In genomic region chr3:8328971-8329370, GRCh38 we compare ENCODE assay signal across 20 cellular contexts.
DNase-seq lines count a peak whose midpoint lies in the region; ATAC-seq and TF ChIP-seq lines count a peak whose summit lies in the region.
"Had no signal": no experiment of that assay in that cellular context is flagged by ENCODE, and none has a peak within 500 bp of the region (broad histone marks: within the 10 kb centered on the region; RNA-seq: fewer than 3 reads in every experiment).

No MANE protein-coding gene starts in this region.

- TF ChIP-seq CTCF in astrocyte of the cerebellum (IDR thresholded peaks at IDR 0.05; ENCODE audit: low read depth, low read length, missing control alignments): no peak

- in situ Hi-C loops in astrocyte of the cerebellum (cut with HindIII; ENCODE audit: low sequenced_read_pairs): no loop called here

- H3K4me3 ChIP-seq in astrocyte of the cerebellum (ENCODE audit: low read depth, low read length): no peak overlapping the region
- H3K4me3 ChIP-seq: heart left ventricle, psoas muscle, spleen, transverse colon had no signal

- DNase-seq in NCI-H1436 (lab: John Stamatoyannopoulos, UW) (peak; percentile 33), NCI-H1436 treated with DMSO at 0.1 percent for 48 hours (lab: John Stamatoyannopoulos, UW) (no peak), NCI-H69 (lab: John Stamatoyannopoulos, UW) (peak; percentile 68), astrocyte of the cerebellum (ENCODE audit: low read depth) (peak; percentile 28), renal cortical epithelial cell (ENCODE audit: low read depth) (peak; percentile 63), HK-2 (ENCODE audit: unreplicated experiment) (no peak)
- DNase-seq: activated CD4-positive, CD25-positive, alpha-beta regulatory T cell; activated naive CD8-positive, alpha-beta T cell treated with anti-CD3 and anti-CD28 coated beads, Interleukin-2, amount 50 U/mL, for 24 hours; C1 segment of cervical spinal cord; effector memory CD4-positive, alpha-beta T cell; HCEC 1CT; heart left ventricle; mammary epithelial cell; nephron progenitor cell; psoas muscle; spleen; transverse colon had no signal

- ATAC-seq in HG03439 (IDR thresholded peaks at IDR 0.05; ENCODE audit: unreplicated experiment): no peak
- no peak for ATAC-seq in GM18520 (IDR thresholded peaks at IDR 0.05; ENCODE audit: unreplicated experiment)
- ATAC-seq: activated naive CD8-positive, alpha-beta T cell treated with anti-CD3 and anti-CD28 coated beads, Interleukin-2, amount 50 U/mL, for 24 hours; heart left ventricle; psoas muscle; Right ventricle myocardium inferior had no signal

Comparison
In these comparisons a context has a peak if more than half of its experiments do, and no peak if none do; other contexts are left out.
1. DNase-seq: peak in NCI-H1436 (single experiment), NCI-H69 (single experiment), astrocyte of the cerebellum (single experiment) and renal cortical epithelial cell (single experiment); none in NCI-H1436 treated with DMSO at 0.1 percent for 48 hours (single experiment) and HK-2 (single experiment).